In the genomic region with DNA sequence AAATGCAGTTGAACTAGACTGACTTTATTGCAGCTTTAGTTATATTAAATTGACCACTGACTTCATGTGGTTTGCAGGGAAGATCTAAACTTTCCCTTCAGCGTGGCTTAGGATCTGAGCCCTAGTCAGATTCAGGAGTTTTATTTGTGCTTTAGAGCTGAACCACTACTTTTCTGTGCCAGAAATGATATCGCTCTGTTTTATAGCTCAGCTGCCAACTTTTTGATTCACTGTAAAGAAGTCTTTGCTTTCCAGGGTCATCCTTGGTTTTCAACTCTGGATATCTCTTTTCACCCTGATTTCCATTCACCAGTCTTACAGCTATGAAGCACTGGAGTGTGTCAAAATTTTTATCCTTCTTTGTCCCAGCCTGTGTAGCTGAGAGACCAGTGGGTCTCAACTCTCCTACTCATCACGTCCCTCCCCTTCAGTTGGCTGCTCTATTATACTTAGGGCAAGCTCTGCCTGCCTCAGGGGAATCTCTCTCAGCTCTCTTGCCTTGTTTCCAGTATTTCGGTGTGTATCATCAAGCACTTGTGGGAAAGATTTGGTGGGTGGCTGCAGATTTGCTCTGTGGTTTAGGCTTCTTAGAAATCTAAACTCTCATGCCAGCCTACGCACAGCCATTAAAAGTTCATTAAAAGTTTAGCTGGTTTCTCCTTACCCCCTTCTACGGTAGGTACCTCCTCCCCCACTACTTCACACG, we compare ENCODE assay signal across 1 cellular context.
TF ChIP-seq lines count a peak whose summit lies in the region.

No MANE protein-coding gene starts in this region.

TF ChIP-seq in HepG2, 621 proteins besides CTCF, POLR2A, EP300 and RAD21:
- TF ChIP-seq ZNF564 (CRISPR knock-in tag; IDR thresholded peaks at IDR 0.05), result no peak
- TF ChIP-seq NR1H2 (CRISPR knock-in tag; IDR thresholded peaks at IDR 0.05; ENCODE audit: borderline replicate concordance, low read depth), result no peak
- no peak for TF ChIP-seq GABPB1 (CRISPR knock-in tag; IDR thresholded peaks at IDR 0.05)
- TF ChIP-seq HNF4G (IDR thresholded peaks at IDR 0.05; ENCODE audit: borderline replicate concordance, low read depth, low read length), result no peak
- no peak for TF ChIP-seq HNF4G (CRISPR knock-in tag; IDR thresholded peaks at IDR 0.05; ENCODE audit: borderline replicate concordance, low read depth)
- TF ChIP-seq SRSF4 (IDR thresholded peaks at IDR 0.05; ENCODE audit: low read depth, low read length, poor library complexity, severe bottlenecking), result no peak
- no peak for TF ChIP-seq ZNF260 (CRISPR knock-in tag; IDR thresholded peaks at IDR 0.05; ENCODE audit: borderline replicate concordance, low read depth)
- TF ChIP-seq PHF20 (CRISPR knock-in tag; IDR thresholded peaks at IDR 0.05), result no peak
- TF ChIP-seq, protein P1, sequence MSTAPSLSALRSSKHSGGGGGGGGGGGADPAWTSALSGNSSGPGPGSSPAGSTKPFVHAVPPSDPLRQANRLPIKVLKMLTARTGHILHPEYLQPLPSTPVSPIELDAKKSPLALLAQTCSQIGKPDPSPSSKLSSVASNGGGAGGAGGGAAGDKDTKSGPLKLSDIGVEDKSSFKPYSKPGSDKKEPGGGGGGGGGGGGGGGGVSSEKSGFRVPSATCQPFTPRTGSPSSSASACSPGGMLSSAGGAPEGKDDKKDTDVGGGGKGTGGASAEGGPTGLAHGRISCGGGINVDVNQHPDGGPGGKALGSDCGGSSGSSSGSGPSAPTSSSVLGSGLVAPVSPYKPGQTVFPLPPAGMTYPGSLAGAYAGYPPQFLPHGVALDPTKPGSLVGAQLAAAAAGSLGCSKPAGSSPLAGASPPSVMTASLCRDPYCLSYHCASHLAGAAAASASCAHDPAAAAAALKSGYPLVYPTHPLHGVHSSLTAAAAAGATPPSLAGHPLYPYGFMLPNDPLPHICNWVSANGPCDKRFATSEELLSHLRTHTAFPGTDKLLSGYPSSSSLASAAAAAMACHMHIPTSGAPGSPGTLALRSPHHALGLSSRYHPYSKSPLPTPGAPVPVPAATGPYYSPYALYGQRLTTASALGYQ (CRISPR knock-in tag; IDR thresholded peaks at IDR 0.05), result no peak
- TF ChIP-seq, protein P2, sequence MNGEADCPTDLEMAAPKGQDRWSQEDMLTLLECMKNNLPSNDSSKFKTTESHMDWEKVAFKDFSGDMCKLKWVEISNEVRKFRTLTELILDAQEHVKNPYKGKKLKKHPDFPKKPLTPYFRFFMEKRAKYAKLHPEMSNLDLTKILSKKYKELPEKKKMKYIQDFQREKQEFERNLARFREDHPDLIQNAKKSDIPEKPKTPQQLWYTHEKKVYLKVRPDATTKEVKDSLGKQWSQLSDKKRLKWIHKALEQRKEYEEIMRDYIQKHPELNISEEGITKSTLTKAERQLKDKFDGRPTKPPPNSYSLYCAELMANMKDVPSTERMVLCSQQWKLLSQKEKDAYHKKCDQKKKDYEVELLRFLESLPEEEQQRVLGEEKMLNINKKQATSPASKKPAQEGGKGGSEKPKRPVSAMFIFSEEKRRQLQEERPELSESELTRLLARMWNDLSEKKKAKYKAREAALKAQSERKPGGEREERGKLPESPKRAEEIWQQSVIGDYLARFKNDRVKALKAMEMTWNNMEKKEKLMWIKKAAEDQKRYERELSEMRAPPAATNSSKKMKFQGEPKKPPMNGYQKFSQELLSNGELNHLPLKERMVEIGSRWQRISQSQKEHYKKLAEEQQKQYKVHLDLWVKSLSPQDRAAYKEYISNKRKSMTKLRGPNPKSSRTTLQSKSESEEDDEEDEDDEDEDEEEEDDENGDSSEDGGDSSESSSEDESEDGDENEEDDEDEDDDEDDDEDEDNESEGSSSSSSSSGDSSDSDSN (CRISPR knock-in tag; IDR thresholded peaks at IDR 0.05), result no peak
- no peak for TF ChIP-seq ZNF879 (CRISPR knock-in tag; IDR thresholded peaks at IDR 0.05)
- no peak for TF ChIP-seq ZBTB26 (CRISPR knock-in tag; IDR thresholded peaks at IDR 0.05; ENCODE audit: borderline replicate concordance)
- no peak for TF ChIP-seq ZNF792 (CRISPR knock-in tag; IDR thresholded peaks at IDR 0.05)
- no peak for TF ChIP-seq ZNF354B (CRISPR knock-in tag; IDR thresholded peaks at IDR 0.05)
- no peak for TF ChIP-seq IKZF5 (CRISPR knock-in tag; IDR thresholded peaks at IDR 0.05)
- TF ChIP-seq NR2C2 (CRISPR knock-in tag; IDR thresholded peaks at IDR 0.05; ENCODE audit: borderline replicate concordance), result no peak
- TF ChIP-seq ZNF580 (CRISPR knock-in tag; IDR thresholded peaks at IDR 0.05; ENCODE audit: borderline replicate concordance, low read depth), result no peak
- no peak for TF ChIP-seq ZKSCAN8 (CRISPR knock-in tag; IDR thresholded peaks at IDR 0.05; ENCODE audit: borderline replicate concordance)
